In the genomic region with DNA sequence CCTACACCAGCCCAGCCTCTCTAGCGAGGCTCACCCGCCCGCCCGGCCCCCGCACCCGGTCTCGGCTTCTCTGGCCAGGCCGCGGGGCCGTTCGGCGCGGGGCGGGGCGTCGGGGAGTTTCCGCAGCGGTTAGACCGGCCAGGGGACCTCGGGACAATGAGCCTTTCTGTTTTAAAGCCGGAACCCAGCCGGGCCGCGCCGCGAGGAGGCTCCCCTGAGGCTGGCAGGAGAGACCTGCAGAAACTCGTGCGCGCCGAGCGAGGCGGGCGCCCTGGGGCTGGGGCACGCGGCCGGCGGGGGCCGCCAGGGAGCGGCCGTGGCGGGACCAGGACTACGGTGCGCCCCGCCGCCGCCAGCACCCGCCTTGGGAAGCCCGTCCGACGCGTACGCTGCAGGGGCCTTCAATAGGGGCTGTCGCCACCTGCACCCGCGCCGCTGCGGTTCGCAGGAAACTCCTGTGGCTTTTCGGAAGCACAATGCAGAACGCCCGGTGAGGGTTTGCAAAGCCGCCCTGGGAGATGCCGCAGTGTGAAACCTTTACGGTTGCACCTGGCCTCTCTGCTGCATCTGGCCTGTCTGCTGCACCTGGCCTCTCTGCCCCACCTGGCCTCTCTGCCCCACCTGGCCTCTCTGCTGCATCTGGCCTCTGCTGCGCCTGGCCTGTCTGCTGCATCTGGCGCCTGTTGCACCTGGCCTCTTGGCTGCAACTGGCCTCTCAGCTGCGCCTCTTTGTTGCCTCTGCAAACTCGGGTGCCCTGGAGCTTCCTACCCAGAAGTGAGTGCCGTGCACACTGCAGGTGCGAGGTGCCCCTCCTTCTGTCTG, we compare ENCODE assay signal across 8 cellular contexts.
DNase-seq lines count a peak whose midpoint lies in the region; ATAC-seq, FAIRE-seq and TF ChIP-seq lines count a peak whose summit lies in the region.

No MANE protein-coding gene starts in this region.

- H3K4me1 ChIP-seq in A549: no peaks in the 10 kb centered on the region
- peaks cover 15% of the 10 kb centered on the region for H3K4me1 ChIP-seq in mucosa of stomach (ENCODE audit: control insufficient read depth, insufficient read depth, low read length)

- H3K9me3 ChIP-seq in A549 (no peaks in the 10 kb centered on the region), mucosa of stomach (ENCODE audit: control insufficient read depth, low read length) (no peaks in the 10 kb centered on the region)

- TF ChIP-seq CTCF in A549 (IDR thresholded peaks at IDR 0.05) (no peak), epithelial cell of proximal tubule (conservative IDR thresholded peaks at IDR 0.05; ENCODE audit: low read depth, low read length) (peak; percentile 33)

- TF ChIP-seq RAD21 in A549 (conservative IDR thresholded peaks at IDR 0.05 in 1 of 2, IDR thresholded peaks at IDR 0.05 in 1 of 2): no peak

- peak overlapping the region; percentile 47 for H3K4me3 ChIP-seq in A549
- peak overlapping the region; percentile 56 for H3K4me3 ChIP-seq in epithelial cell of proximal tubule (ENCODE audit: low read depth, low read length)
- H3K4me3 ChIP-seq in mucosa of stomach (ENCODE audit: low read length): no peak overlapping the region

- H3K4me2 ChIP-seq in A549: peak overlapping the region; percentile 85

- peak overlapping the region; percentile 51 to 86 for H3K27ac ChIP-seq in A549

- no peak for FAIRE-seq in A549 (lab: Jason Lieb, UNC)

- no peaks in the 10 kb centered on the region for H3K27me3 ChIP-seq in mucosa of stomach (ENCODE audit: control insufficient read depth, insufficient read depth, low read length)

- H3K9ac ChIP-seq in mucosa of stomach (ENCODE audit: low read length): peak overlapping the region; percentile 36

- peaks cover 17% of the 10 kb centered on the region for H3K4me1 Mint-ChIP-seq in stimulated activated naive CD8-positive, alpha-beta T cell treated with anti-CD3 and anti-CD28 coated beads, Interleukin-15, amount 100 ng/mL, for 72 hours

- H3K36me3 ChIP-seq in mucosa of stomach (ENCODE audit: control insufficient read depth, insufficient read depth, low read length): no peaks in the 10 kb centered on the region

- POLR2A ChIA-PET in A549 (lab: Yijun Ruan, JAX): no interaction called here

- 69% methylated on average over 12 of the region's 70 CpGs for WGBS in A549 (ENCODE audit: missing lambda C conversion rate)

- peaks cover 27% of the 10 kb centered on the region for H3K27me3 Mint-ChIP-seq in stimulated activated naive CD8-positive, alpha-beta T cell treated with anti-CD3 and anti-CD28 coated beads, Interleukin-15, amount 100 ng/mL, for 72 hours

- no peak overlapping the region for H3K27ac Mint-ChIP-seq in stimulated activated naive CD8-positive, alpha-beta T cell treated with anti-CD3 and anti-CD28 coated beads, Interleukin-15, amount 100 ng/mL, for 72 hours

- TF ChIP-seq POLR2A in A549 (IDR thresholded peaks at IDR 0.05; ENCODE audit: low read length): no peak

- DNase-seq in A549 (ENCODE audit: low read depth in 1 of 2, low spot score in 1 of 2) (peak in 1 of 2 experiments; percentile 20), NCI-H2196 treated with DMSO at 0.1 percent for 48 hours (lab: John Stamatoyannopoulos, UW; ENCODE audit: unreplicated experiment) (peak; percentile 75), epithelial cell of proximal tubule (ENCODE audit: low read depth) (no peak)
- DNase-seq in activated CD8-positive, alpha-beta memory T cell treated with anti-CD3 and anti-CD28 coated beads for 48 hours (ENCODE audit: low read depth in 2 of 3, low spot score in 2 of 3): peak in 2 of 3 experiments; percentile 19 to 32
- peak; percentile 37 to 57 for DNase-seq in stimulated activated naive CD8-positive, alpha-beta T cell treated with anti-CD3 and anti-CD28 coated beads, Interleukin-15, amount 100 ng/mL, for 72 hours

- TF ChIP-seq EP300 in A549 (IDR thresholded peaks at IDR 0.05): no peak

- peak overlapping the region; percentile 85 to 87 for H3K4me3 Mint-ChIP-seq in stimulated activated naive CD8-positive, alpha-beta T cell treated with anti-CD3 and anti-CD28 coated beads, Interleukin-15, amount 100 ng/mL, for 72 hours

- CTCF ChIA-PET in A549 (lab: Yijun Ruan, JAX): no interaction called here

- peak; percentile 39 to 51; a peak in 5 of 6 replicates for ATAC-seq in A549
- peak; percentile 59 for ATAC-seq in GM18858 (IDR thresholded peaks at IDR 0.05; ENCODE audit: unreplicated experiment)
- ATAC-seq in HG03064 (IDR thresholded peaks at IDR 0.05; ENCODE audit: low read depth, unreplicated experiment): peak; percentile 66
- ATAC-seq in stimulated activated naive CD8-positive, alpha-beta T cell treated with anti-CD3 and anti-CD28 coated beads, Interleukin-15, amount 100 ng/mL, for 72 hours: peak; percentile 78

- H3K9me3 Mint-ChIP-seq in stimulated activated naive CD8-positive, alpha-beta T cell treated with anti-CD3 and anti-CD28 coated beads, Interleukin-15, amount 100 ng/mL, for 72 hours: no peaks in the 10 kb centered on the region

TF ChIP-seq in A549, 52 proteins besides CTCF, POLR2A, EP300 and RAD21:
- TF ChIP-seq CHD2 (IDR thresholded peaks at IDR 0.05; ENCODE audit: low read length, partially characterized antibody): no peak
- no peak for TF ChIP-seq NFE2L2 (conservative IDR thresholded peaks at IDR 0.05; ENCODE audit: low read length)
- TF ChIP-seq TP53 (CRISPR knock-in tag; IDR thresholded peaks at IDR 0.05): no peak
- no peak for TF ChIP-seq MYC (IDR thresholded peaks at IDR 0.05; ENCODE audit: borderline replicate concordance, low read length)
- no peak for TF ChIP-seq SMC3 (IDR thresholded peaks at IDR 0.05)
- no peak for TF ChIP-seq JUN (IDR thresholded peaks at IDR 0.05)
- no peak for TF ChIP-seq GATA3 (IDR thresholded peaks at IDR 0.05; ENCODE audit: borderline replicate concordance)
- no peak for TF ChIP-seq HOXB5 (CRISPR knock-in tag; IDR thresholded peaks at IDR 0.05)
- TF ChIP-seq FOXS1 (CRISPR knock-in tag; IDR thresholded peaks at IDR 0.05): no peak
- no peak for TF ChIP-seq CBX2 (IDR thresholded peaks at IDR 0.05; ENCODE audit: borderline replicate concordance, low read depth)
- TF ChIP-seq SREBF2 (IDR thresholded peaks at IDR 0.05): no peak
- no peak for TF ChIP-seq FOSL2 (IDR thresholded peaks at IDR 0.05)
- no peak for TF ChIP-seq FOSL2 (CRISPR knock-in tag; IDR thresholded peaks at IDR 0.05)
- no peak for TF ChIP-seq MAFK (IDR thresholded peaks at IDR 0.05; ENCODE audit: partially characterized antibody)
- TF ChIP-seq, protein P1, sequence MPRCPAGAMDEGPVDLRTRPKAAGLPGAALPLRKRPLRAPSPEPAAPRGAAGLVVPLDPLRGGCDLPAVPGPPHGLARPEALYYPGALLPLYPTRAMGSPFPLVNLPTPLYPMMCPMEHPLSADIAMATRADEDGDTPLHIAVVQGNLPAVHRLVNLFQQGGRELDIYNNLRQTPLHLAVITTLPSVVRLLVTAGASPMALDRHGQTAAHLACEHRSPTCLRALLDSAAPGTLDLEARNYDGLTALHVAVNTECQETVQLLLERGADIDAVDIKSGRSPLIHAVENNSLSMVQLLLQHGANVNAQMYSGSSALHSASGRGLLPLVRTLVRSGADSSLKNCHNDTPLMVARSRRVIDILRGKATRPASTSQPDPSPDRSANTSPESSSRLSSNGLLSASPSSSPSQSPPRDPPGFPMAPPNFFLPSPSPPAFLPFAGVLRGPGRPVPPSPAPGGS (IDR thresholded peaks at IDR 0.05): no peak
- TF ChIP-seq, protein P2, sequence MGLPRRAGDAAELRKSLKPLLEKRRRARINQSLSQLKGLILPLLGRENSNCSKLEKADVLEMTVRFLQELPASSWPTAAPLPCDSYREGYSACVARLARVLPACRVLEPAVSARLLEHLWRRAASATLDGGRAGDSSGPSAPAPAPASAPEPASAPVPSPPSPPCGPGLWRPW (IDR thresholded peaks at IDR 0.05): no peak
- TF ChIP-seq RCOR1 (IDR thresholded peaks at IDR 0.05; ENCODE audit: low read depth, low read length): no peak
